ENCODE assay signal across 29 cellular contexts in genomic region chr3:73485877-73486311, GRCh38.
DNase-seq lines count a peak whose midpoint lies in the region; ATAC-seq and TF ChIP-seq lines count a peak whose summit lies in the region.
"Had no signal": no experiment of that assay in that cellular context is flagged by ENCODE, and none has a peak within 500 bp of the region (broad histone marks: within the 10 kb centered on the region; RNA-seq: fewer than 3 reads in every experiment).

No MANE protein-coding gene starts in this region.

- TF ChIP-seq EP300 in neural cell (conservative IDR thresholded peaks at IDR 0.05; ENCODE audit: poor library complexity, severe bottlenecking) = no peak

- peaks cover 0 to 3% (median 0%) of the 10 kb centered on the region in 6 donors for H3K9me3 Mint-ChIP-seq in immature natural killer cell
- H3K9me3 Mint-ChIP-seq: activated CD8-positive, alpha-beta T cell treated with anti-CD3 and anti-CD28 coated beads for 36 hours; activated naive CD4-positive, alpha-beta T cell treated with anti-CD3 and anti-CD28 coated beads for 36 hours; activated T-helper 1 cell treated with anti-CD3 and anti-CD28 coated beads, Interleukin-12 subunit alpha, Interleukin-12 subunit beta, Interleukin-2, Interleukin-4 antibody, amounts not matched to agents 30 ng/mL and 10 ng/mL and 1 ng/mL, durations not matched to agents 14 hours and 24 hours and 36 hours; neural crest cell had no signal

- no peaks in the 10 kb centered on the region for H3K9me2 ChIP-seq in MM.1S (replicated peaks; ENCODE audit: insufficient read depth, low read length)
- no peaks in the 10 kb centered on the region for H3K9me2 ChIP-seq in neural cell (ENCODE audit: insufficient read depth, low read length)

- TF ChIP-seq CTCF in MM.1S (IDR thresholded peaks at IDR 0.05; ENCODE audit: low read length) (no peak), WERI-Rb-1 (IDR thresholded peaks at IDR 0.05; ENCODE audit: low read depth, low read length) (no peak), neural cell (IDR thresholded peaks at IDR 0.05; ENCODE audit: poor library complexity, severe bottlenecking) (no peak)

- H3K4me2 ChIP-seq in MM.1S (ENCODE audit: low read depth, low read length) (peak overlapping the region; percentile 64), neural cell (ENCODE audit: low read length) (peak overlapping the region; percentile 20)
- H3K4me2 ChIP-seq: BLaER1 had no signal

- H3K9me3 ChIP-seq in MM.1S (replicated peaks; ENCODE audit: insufficient read depth, low read length) = no peaks in the 10 kb centered on the region
- H3K9me3 ChIP-seq in WERI-Rb-1 (ENCODE audit: severe bottlenecking) = no peaks in the 10 kb centered on the region
- H3K9me3 ChIP-seq in neural cell (ENCODE audit: low read length) = no peaks in the 10 kb centered on the region
- H3K9me3 ChIP-seq: BLaER1, heart left ventricle, pancreas, testis, uterus had no signal

- H3K36me3 Mint-ChIP-seq in immature natural killer cell = no peaks in the 10 kb centered on the region

- H4K20me1 ChIP-seq in MM.1S (ENCODE audit: insufficient read depth, low read length) (no peaks in the 10 kb centered on the region), neural cell (ENCODE audit: insufficient read depth) (no peaks in the 10 kb centered on the region)
- H4K20me1 ChIP-seq: BLaER1 had no signal

- H3K27ac ChIP-seq in MM.1S (ENCODE audit: low read length) = peak overlapping the region; percentile 82; the same call in 1 of the 2 replicates
- peak overlapping the region; percentile 8; the same call in 1 of the 2 replicates for H3K27ac ChIP-seq in WERI-Rb-1
- peak overlapping the region; percentile 9 for H3K27ac ChIP-seq in neural cell (ENCODE audit: low read length)
- H3K27ac ChIP-seq: BLaER1, foreskin keratinocyte, heart left ventricle, pancreas, testis, uterus had no signal

- no peak for ATAC-seq in HG02623 (IDR thresholded peaks at IDR 0.05; ENCODE audit: unreplicated experiment)
- ATAC-seq: activated CD8-positive, alpha-beta T cell treated with anti-CD3 and anti-CD28 coated beads for 36 hours; esophagus mucosa; foreskin keratinocyte; HCT116; heart left ventricle; pancreas; stimulated activated naive CD8-positive, alpha-beta T cell treated with anti-CD3 and anti-CD28 coated beads, Interleukin-15, Interleukin-2, amounts not matched to agents 100 U/mL and 50 U/mL, for 24 hours; T-helper 17 cell had no signal

- peak overlapping the region; percentile 54 for H2AFZ ChIP-seq in MM.1S (ENCODE audit: low read length)
- no peak overlapping the region for H2AFZ ChIP-seq in neural cell (ENCODE audit: low read depth, low read length)

- no peak overlapping the region for H3K4me3 Mint-ChIP-seq in immature natural killer cell
- H3K4me3 Mint-ChIP-seq: activated CD8-positive, alpha-beta T cell treated with anti-CD3 and anti-CD28 coated beads for 36 hours; activated naive CD4-positive, alpha-beta T cell treated with anti-CD3 and anti-CD28 coated beads for 36 hours; activated T-helper 1 cell treated with anti-CD3 and anti-CD28 coated beads, Interleukin-12 subunit alpha, Interleukin-12 subunit beta, Interleukin-2, Interleukin-4 antibody, amounts not matched to agents 30 ng/mL and 10 ng/mL and 1 ng/mL, durations not matched to agents 14 hours and 24 hours and 36 hours; neural crest cell; T-helper 17 cell had no signal

- H3K79me2 ChIP-seq in MM.1S (ENCODE audit: low read length) = no peaks in the 10 kb centered on the region
- H3K79me2 ChIP-seq in neural cell (replicated peaks; ENCODE audit: insufficient read depth, low read length) = no peaks in the 10 kb centered on the region

- no peaks in the 10 kb centered on the region for H3K36me3 ChIP-seq in MM.1S (replicated peaks; ENCODE audit: insufficient read depth, low read length)
- H3K36me3 ChIP-seq in WERI-Rb-1 = no peaks in the 10 kb centered on the region
- H3K36me3 ChIP-seq in neural cell (ENCODE audit: insufficient read depth, low read length) = no peaks in the 10 kb centered on the region
- H3K36me3 ChIP-seq: BLaER1, heart left ventricle, pancreas, uterus had no signal

- peak; percentile 41 for DNase-seq in D341Med (ENCODE audit: low spot score)
- no peak for DNase-seq in MM.1S
- DNase-seq in WERI-Rb-1 = peak; percentile 60
- DNase-seq in immature natural killer cell = no peak
- no peak for DNase-seq in activated CD4-positive, alpha-beta T cell treated with anti-CD3 and anti-CD28 coated beads, Interleukin-2, amount 50 U/mL, for 48 hours
- DNase-seq: activated CD8-positive, alpha-beta memory T cell treated with anti-CD3 and anti-CD28 coated beads, Interleukin-2, amount 50 U/mL, for 48 hours; activated CD8-positive, alpha-beta T cell treated with anti-CD3 and anti-CD28 coated beads for 36 hours; activated naive CD4-positive, alpha-beta T cell treated with anti-CD3 and anti-CD28 coated beads for 36 hours; dermis blood vessel endothelial cell; foreskin keratinocyte; heart left ventricle; IMR-90; NCI-H1436 treated with DMSO at 0.1 percent for 48 hours; NCI-H2081 treated with DMSO at 0.1 percent for 48 hours; NCI-H774; pancreas; retina; stimulated activated naive CD8-positive, alpha-beta T cell treated with anti-CD3 and anti-CD28 coated beads, Interleukin-15, Interleukin-2, amounts not matched to agents 100 U/mL and 50 U/mL, for 24 hours; T-helper 17 cell; testis; uterus had no signal

- no peak for TF ChIP-seq RAD21 in neural cell (conservative IDR thresholded peaks at IDR 0.05)

- H3F3A ChIP-seq in MM.1S (ENCODE audit: insufficient read depth, low read length) (peaks cover 23% of the 10 kb centered on the region), neural cell (ENCODE audit: insufficient read depth, low read length, poor library complexity, severe bottlenecking) (no peaks in the 10 kb centered on the region)

- H3K27me3 ChIP-seq in MM.1S (replicated peaks; ENCODE audit: insufficient read depth, low read length) (no peaks in the 10 kb centered on the region), WERI-Rb-1 (ENCODE audit: insufficient read depth, low read depth, severe bottlenecking) (no peaks in the 10 kb centered on the region), neural cell (ENCODE audit: insufficient read depth, low read depth, low read length) (no peaks in the 10 kb centered on the region)
- H3K27me3 ChIP-seq: BLaER1, foreskin keratinocyte, heart left ventricle, pancreas, testis, uterus had no signal

- H3K27ac Mint-ChIP-seq in immature natural killer cell = no peak overlapping the region
- H3K27ac Mint-ChIP-seq: activated CD8-positive, alpha-beta T cell treated with anti-CD3 and anti-CD28 coated beads for 36 hours; activated naive CD4-positive, alpha-beta T cell treated with anti-CD3 and anti-CD28 coated beads for 36 hours; activated T-helper 1 cell treated with anti-CD3 and anti-CD28 coated beads, Interleukin-12 subunit alpha, Interleukin-12 subunit beta, Interleukin-2, Interleukin-4 antibody, amounts not matched to agents 30 ng/mL and 10 ng/mL and 1 ng/mL, durations not matched to agents 14 hours and 24 hours and 36 hours; T-helper 17 cell had no signal

- peaks cover under 1 to 6% (median 3%) of the 10 kb centered on the region in 3 donors for H3K27me3 Mint-ChIP-seq in immature natural killer cell (ENCODE audit: low read depth in 3 of 3)
- H3K27me3 Mint-ChIP-seq: activated CD8-positive, alpha-beta T cell treated with anti-CD3 and anti-CD28 coated beads for 36 hours had no signal

- peaks cover 32% of the 10 kb centered on the region for H3K4me1 ChIP-seq in MM.1S (ENCODE audit: low read length)
- H3K4me1 ChIP-seq: foreskin keratinocyte had no signal

- no peaks in the 10 kb centered on the region for H3K4me1 Mint-ChIP-seq in immature natural killer cell

- H3K4me3 ChIP-seq in MM.1S (ENCODE audit: low read length) (peak overlapping the region; percentile 14; the same call in 1 of the 2 replicates), WERI-Rb-1 (ENCODE audit: low read depth, low read length) (peak overlapping the region; percentile 2; the same call in 1 of the 2 replicates), neural cell (ENCODE audit: low read length) (peak overlapping the region; percentile 40)
- H3K4me3 ChIP-seq: BLaER1, heart left ventricle, lung, pancreas, testis, uterus had no signal

- peak overlapping the region; percentile 31; the same call in 1 of the 2 replicates for H3K9ac ChIP-seq in MM.1S (ENCODE audit: low read length)
- no peak overlapping the region for H3K9ac ChIP-seq in neural cell (ENCODE audit: low read length)
- H3K9ac ChIP-seq: BLaER1 had no signal

TF ChIP-seq in neural cell, 6 proteins besides CTCF, POLR2A, EP300 and RAD21:
- TF ChIP-seq TAF1 (IDR thresholded peaks at IDR 0.05; ENCODE audit: low read depth) (no peak), POLR2AphosphoS5 (IDR thresholded peaks at IDR 0.05) (peak; percentile 11), MXI1 (conservative IDR thresholded peaks at IDR 0.05; ENCODE audit: poor library complexity, severe bottlenecking) (no peak)

Comparison
In these comparisons a context has a peak if more than half of its experiments do, and no peak if none do; other contexts are left out.
1. DNase-seq: peak in D341Med (single experiment) and WERI-Rb-1 (single experiment); none in MM.1S (single experiment), immature natural killer cell (0 of 3) and activated CD4-positive, alpha-beta T cell treated with anti-CD3 and anti-CD28 coated beads, Interleukin-2, amount 50 U/mL, for 48 hours (0 of 2).
2. H3K27ac ChIP-seq: peak in every context shown above with its lines; median percentile 82 in MM.1S; 9 in neural cell; 8 in WERI-Rb-1.
3. Peak in every context shown above with its lines, with median percentiles within 50 percentile points of each other: H3K4me3 ChIP-seq.